1 cellular context compared by ENCODE assay signal in genomic region chr1:209094384-209094783, GRCh38.
TF ChIP-seq lines count a peak whose summit lies in the region.

No MANE protein-coding gene starts in this region.

TF ChIP-seq in WTC11, 78 proteins besides CTCF, POLR2A, EP300 and RAD21 (continued from another document):
- TF ChIP-seq ZNF532 (CRISPR knock-in tag; IDR thresholded peaks at IDR 0.05; ENCODE audit: borderline replicate concordance), result no peak
- no peak for TF ChIP-seq USF2 (CRISPR knock-in tag; IDR thresholded peaks at IDR 0.05)
